In the genomic region with DNA sequence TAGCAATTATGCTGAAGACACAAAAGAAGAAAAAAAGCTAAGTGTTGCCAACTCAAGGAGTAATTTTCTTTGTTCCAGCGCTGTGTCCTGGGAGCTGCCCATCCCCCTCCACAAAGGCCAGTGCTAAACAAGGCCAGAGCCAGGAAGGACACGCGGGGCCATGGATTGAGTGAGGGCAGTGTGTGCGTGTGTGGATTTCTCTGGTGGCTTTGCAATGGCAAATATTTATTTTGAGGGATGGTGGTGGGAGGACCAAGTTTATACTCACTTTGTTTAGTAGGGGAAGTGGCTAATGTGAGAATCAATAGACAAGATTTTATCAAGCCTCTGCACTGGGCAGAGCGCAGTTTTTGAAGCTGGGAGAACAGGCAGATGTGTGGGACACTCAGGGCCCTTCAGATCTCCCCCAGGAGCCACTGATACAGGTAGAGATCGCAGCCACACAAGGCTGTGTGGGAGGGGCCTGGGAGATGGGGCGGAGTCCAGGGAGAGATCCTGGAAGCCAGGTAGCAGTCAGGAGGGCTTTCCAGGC, we compare ENCODE assay signal across 11 cellular contexts. TPM values are rescaled to one million over a fixed set of nuclear protein-coding genes. Genes with fewer than 3 reads are reported as not detected.
DNase-seq lines count a peak whose midpoint lies in the region; ATAC-seq, FAIRE-seq and TF ChIP-seq lines count a peak whose summit lies in the region.
"Had no signal": no experiment of that assay in that cellular context is flagged by ENCODE, and none has a peak within 500 bp of the region (broad histone marks: within the 10 kb centered on the region; RNA-seq: fewer than 3 reads in every experiment).

No MANE protein-coding gene starts in this region.

- peak overlapping the region; percentile 82 for H3K27ac Mint-ChIP-seq in MCF 10A (ENCODE audit: low read depth, unreplicated experiment)
- no peak overlapping the region for H3K27ac Mint-ChIP-seq in immature natural killer cell

- H3K4me3 Mint-ChIP-seq in MCF 10A (ENCODE audit: unreplicated experiment) (no peak overlapping the region), immature natural killer cell (no peak overlapping the region)

- intact Hi-C loops in MCF 10A (cut with micrococcal nuclease) (no loop called here), mammary epithelial cell (cut with micrococcal nuclease) (no loop called here)

- H3K79me1 ChIP-seq in H1 (ENCODE audit: low read depth, low read length) (peaks cover 19% of the 10 kb centered on the region), mesendoderm (ENCODE audit: low read length) (peaks cover 17% of the 10 kb centered on the region)

- no peaks in the 10 kb centered on the region for H3K23me2 ChIP-seq in H1 (ENCODE audit: low read depth, low read length)

- POLR2A ChIA-PET in MCF 10A (lab: Yijun Ruan, JAX) (no interaction called here), H1 (lab: Charles Lee; ENCODE audit: partially characterized antibody) (interaction anchor here (1.1 to 1.8 kb wide), 2 partner anchors 22 to 44 kb away, joined by 3 to 5 read pairs; no protein-coding TSS in a partner anchor)

- in situ Hi-C loops in mammary epithelial cell (cut with MboI; ENCODE audit: low sequenced_read_pairs in 2 of 2): no loop called here

- H3K9ac ChIP-seq in mammary epithelial cell (ENCODE audit: insufficient read depth, low read length) (no peak overlapping the region), H1 (replicated peaks in 1 of 4; ENCODE audit: extremely low read depth in 1 of 4, low read depth in 3 of 4, low read length in 3 of 4) (peak overlapping the region in 1 of 4 experiments; percentile 4; a peak in 1 of 7 replicates), mesendoderm (ENCODE audit: low read length) (peak overlapping the region; percentile 45)

- TF ChIP-seq RAD21 in H1 (IDR thresholded peaks at IDR 0.05 in 1 of 2, conservative IDR thresholded peaks at IDR 0.05 in 1 of 2; ENCODE audit: low read depth in 2 of 2, low read length in 2 of 2): no peak

- H4K8ac ChIP-seq in H1 (ENCODE audit: extremely low read depth, insufficient read depth, low read length) (0 out of 2 replicates have a peak overlapping the region, but pooled peaks have one; percentile 16), mesendoderm (ENCODE audit: low read depth, low read length) (no peak overlapping the region)

- H2BK5ac ChIP-seq in H1 (ENCODE audit: low read depth, low read length) (peak overlapping the region; percentile 88), mesendoderm (ENCODE audit: low read length) (no peak overlapping the region)

- no peak for TF ChIP-seq POLR2A in H1 (IDR thresholded peaks at IDR 0.05; ENCODE audit: control extremely low read depth in 1 of 2, low read depth in 2 of 2, low read length in 2 of 2)
- no peak for TF ChIP-seq POLR2A in upper lobe of left lung (IDR thresholded peaks at IDR 0.05)

- peaks cover 3% of the 10 kb centered on the region for H4K20me1 ChIP-seq in mammary epithelial cell (ENCODE audit: insufficient read depth, low read length)
- H4K20me1 ChIP-seq in H1 (replicated peaks in 1 of 2; ENCODE audit: control insufficient read depth in 1 of 2, insufficient read depth in 2 of 2, low read length in 2 of 2): peaks cover 8 to 19% of the 10 kb centered on the region in 2 experiments

- H2BK15ac ChIP-seq in H1 (ENCODE audit: low read length): peak overlapping the region; percentile 61; the same call in 1 of the 2 replicates
- H2BK15ac ChIP-seq in mesendoderm (replicated peaks; ENCODE audit: low read depth): no peak overlapping the region

- H3K18ac ChIP-seq in H1 (ENCODE audit: extremely low read depth, low read length) (no peak overlapping the region; the same call in 1 of the 2 replicates), mesendoderm (ENCODE audit: low read length) (no peak overlapping the region)

- H3K27ac ChIP-seq in mammary epithelial cell (ENCODE audit: insufficient read depth, low read depth, low read length) (no peak overlapping the region), H1 (ENCODE audit: low read depth, low read length) (peak overlapping the region; percentile 22), mesendoderm (ENCODE audit: low read depth, low read length) (no peak overlapping the region), upper lobe of left lung (peak overlapping the region; percentile 52 to 67 (median 58))

- CTCF ChIA-PET in MCF 10A (lab: Yijun Ruan, JAX): no interaction called here
- CTCF ChIA-PET in mammary epithelial cell (lab: Charles Lee; ENCODE audit: low non-redundant PET): no interaction called here
- CTCF ChIA-PET in H1 (lab: Charles Lee; ENCODE audit: partially characterized antibody): interaction anchor here (0.6 to 10.6 kb wide), 6 partner anchors 10 to 177 kb away, joined by 3 to 83 read pairs (median 4); no protein-coding TSS in a partner anchor

- no peaks in the 10 kb centered on the region for H3K36me3 ChIP-seq in mammary epithelial cell (ENCODE audit: insufficient read depth, low read length)
- no peaks in the 10 kb centered on the region for H3K36me3 ChIP-seq in H1 (ENCODE audit: control insufficient read depth in 2 of 4, insufficient read depth in 4 of 4, low read length in 3 of 4)
- H3K36me3 ChIP-seq in mesendoderm (ENCODE audit: control insufficient read depth, insufficient read depth, low read length): no peaks in the 10 kb centered on the region
- no peaks in the 10 kb centered on the region for H3K36me3 ChIP-seq in upper lobe of left lung
- H3K36me3 ChIP-seq: BE2C, sigmoid colon had no signal

- H3K27me3 Mint-ChIP-seq in MCF 10A (ENCODE audit: insufficient read depth, unreplicated experiment): no peaks in the 10 kb centered on the region
- H3K27me3 Mint-ChIP-seq in immature natural killer cell (ENCODE audit: low read depth in 3 of 3): peaks cover 7 to 18% (median 16%) of the 10 kb centered on the region in 3 donors

- H2BK120ac ChIP-seq in H1 (replicated peaks; ENCODE audit: low read depth, low read length): no peak overlapping the region
- H2BK120ac ChIP-seq in mesendoderm (ENCODE audit: low read depth, low read length): no peak overlapping the region

- no peaks in the 10 kb centered on the region for H3K9me3 ChIP-seq in mammary epithelial cell (replicated peaks; ENCODE audit: insufficient read depth, low read length)
- no peaks in the 10 kb centered on the region for H3K9me3 ChIP-seq in H1 (ENCODE audit: insufficient read depth in 2 of 2, low read depth in 1 of 2, low read length in 1 of 2)
- no peaks in the 10 kb centered on the region for H3K9me3 ChIP-seq in upper lobe of left lung
- H3K9me3 ChIP-seq: BE2C, sigmoid colon had no signal

- H3K36me3 Mint-ChIP-seq in MCF 10A (ENCODE audit: insufficient read depth, unreplicated experiment) (no peaks in the 10 kb centered on the region), immature natural killer cell (no peaks in the 10 kb centered on the region)

- H3K23ac ChIP-seq in H1 (ENCODE audit: insufficient read length) (no peak overlapping the region), mesendoderm (ENCODE audit: low read length) (peak overlapping the region; percentile 3)

- peaks cover 17% of the 10 kb centered on the region for H3K4me1 ChIP-seq in mammary epithelial cell (ENCODE audit: insufficient read depth, low read length)
- peaks cover 18 to 30% (median 25%) of the 10 kb centered on the region in 4 experiments for H3K4me1 ChIP-seq in H1 (replicated peaks in 1 of 4; ENCODE audit: control insufficient read depth in 3 of 4, insufficient read depth in 4 of 4, low read length in 3 of 4)
- H3K4me1 ChIP-seq in mesendoderm (ENCODE audit: control insufficient read depth, low read depth, low read length): peaks cover 10% of the 10 kb centered on the region
- H3K4me1 ChIP-seq in upper lobe of left lung: peaks cover 46 to 74% (median 57%) of the 10 kb centered on the region in 4 donors

- FAIRE-seq in H1 (lab: Jason Lieb, UNC): no peak

- TF ChIP-seq EP300 in H1 (IDR thresholded peaks at IDR 0.05; ENCODE audit: borderline replicate concordance in 1 of 2, low read depth in 2 of 2, low read length in 2 of 2) (no peak), upper lobe of left lung (IDR thresholded peaks at IDR 0.05) (peak in 1 of 4 donors; percentile 53)

- H3K4ac ChIP-seq in H1 (replicated peaks; ENCODE audit: insufficient read length, low read depth, low read length): no peak overlapping the region
- H3K4ac ChIP-seq in mesendoderm (ENCODE audit: low read depth, low read length): no peak overlapping the region

- no peak overlapping the region for H2BK12ac ChIP-seq in H1 (ENCODE audit: low read depth, low read length)

- WGBS in mammary epithelial cell (ENCODE audit: low coverage, missing lambda C conversion rate): 98% methylated on average over 6 of the region's 7 CpGs
- 56% methylated on average over 7 of the region's 7 CpGs; no CpG with 5 or more reads in 1 of the 2 experiments for WGBS in H1 (ENCODE audit: extremely low coverage in 1 of 2, insufficient coverage in 1 of 2, insufficient read length in 1 of 2, insufficient replicate concordance in 2 of 2, low coverage in 1 of 2, low lambda C conversion rate in 2 of 2, missing lambda C conversion rate in 1 of 2), 2 experiments
- no CpG with 5 or more reads among the region's 7 CpGs for WGBS in mesendoderm (ENCODE audit: extremely low coverage, insufficient coverage, low lambda C conversion rate)
- 44 to 56% methylated on average over 7 of the region's 7 CpGs for WGBS in upper lobe of left lung, 2 donors

- peak overlapping the region; percentile 80; the same call in 1 of the 2 replicates for H2AK5ac ChIP-seq in H1 (ENCODE audit: low read depth, low read length)
- peak overlapping the region; percentile 69 for H2AK5ac ChIP-seq in mesendoderm (ENCODE audit: low read length)

- no peak overlapping the region for H4K91ac ChIP-seq in H1 (replicated peaks; ENCODE audit: insufficient read length, low read length)

- no peak overlapping the region for H3K4me2 ChIP-seq in mammary epithelial cell (ENCODE audit: insufficient read depth, low read depth, low read length)
- H3K4me2 ChIP-seq in H1 (ENCODE audit: insufficient read depth in 1 of 2, low read depth in 2 of 2, low read length in 2 of 2): peak overlapping the region; percentile 25 to 51; a peak in 2 of 4 replicates
- H3K4me2 ChIP-seq in mesendoderm (ENCODE audit: low read length): no peak overlapping the region

- DNase-seq in MCF 10A (ENCODE audit: unreplicated experiment): no peak
- DNase-seq in mammary epithelial cell: no peak
- DNase-seq in H1 (ENCODE audit: low read depth in 1 of 2, low spot score in 2 of 2): peak in 1 of 2 experiments; percentile 74
- no peak for DNase-seq in mesendoderm
- no peak for DNase-seq in upper lobe of left lung
- DNase-seq in immature natural killer cell: no peak
- DNase-seq in NK-92 (lab: John Stamatoyannopoulos, UW; ENCODE audit: unreplicated experiment): no peak
- DNase-seq in AG20443 (ENCODE audit: low spot score): no peak
- DNase-seq: BE2C, OCI-M1, sigmoid colon had no signal

- no peak overlapping the region for H3K56ac ChIP-seq in H1 (replicated peaks; ENCODE audit: insufficient read length, low read depth, low read length)
- H3K56ac ChIP-seq in mesendoderm (ENCODE audit: low read length): peak overlapping the region; percentile 60

- dilution Hi-C loops in mammary epithelial cell (cut with HindIII; ENCODE audit: low sequenced_read_pairs): no loop called here

- peak in 1 of 2 donors; percentile 15 for ATAC-seq in upper lobe of left lung (ENCODE audit: low FRiP score in 2 of 2)

- no peak overlapping the region for H2BK20ac ChIP-seq in H1 (ENCODE audit: low read length)

- peak overlapping the region; percentile 36 for H4K5ac ChIP-seq in H1 (ENCODE audit: insufficient read length, low read depth, low read length)
- H4K5ac ChIP-seq in mesendoderm (ENCODE audit: low read length): no peak overlapping the region

- H3K79me2 ChIP-seq in mammary epithelial cell (ENCODE audit: insufficient read depth, low read length) (peaks cover 96% of the 10 kb centered on the region), H1 (ENCODE audit: control insufficient read depth in 1 of 2, insufficient read depth in 2 of 2, low read length in 2 of 2) (peaks cover 13 to 97% of the 10 kb centered on the region in 2 experiments), mesendoderm (ENCODE audit: control insufficient read depth, insufficient read depth, low read length) (peaks cover 58% of the 10 kb centered on the region)

- H3K4me3 ChIP-seq in mammary epithelial cell (replicated peaks in 1 of 3; ENCODE audit: insufficient read depth in 1 of 3, low read depth in 2 of 3, low read length in 3 of 3) (no peak overlapping the region), H1 (ENCODE audit: extremely low read depth in 1 of 4, insufficient read depth in 2 of 4, low read depth in 3 of 4, low read length in 4 of 4) (peak overlapping the region in 2 of 4 experiments; percentile 1 to 14; a peak in 3 of 8 replicates), mesendoderm (ENCODE audit: low read length) (no peak overlapping the region), upper lobe of left lung (peak overlapping the region in 1 of 4 donors; percentile 3)
- H3K4me3 ChIP-seq: sigmoid colon had no signal

- H3K14ac ChIP-seq in H1 (ENCODE audit: insufficient read length): no peak overlapping the region

- peaks cover 30% of the 10 kb centered on the region for H3K4me1 Mint-ChIP-seq in MCF 10A (ENCODE audit: insufficient read depth, unreplicated experiment)
- peaks cover 3 to 11% of the 10 kb centered on the region in 2 donors for H3K4me1 Mint-ChIP-seq in immature natural killer cell

- TF ChIP-seq CTCF in MCF 10A (IDR thresholded peaks at IDR 0.05; ENCODE audit: unreplicated experiment) (no peak), mammary epithelial cell (conservative IDR thresholded peaks at IDR 0.05 in 1 of 2, IDR thresholded peaks at IDR 0.05 in 1 of 2; ENCODE audit: extremely low read depth in 1 of 2, insufficient read depth in 1 of 2, low read depth in 1 of 2, low read length in 2 of 2) (no peak), H1 (IDR thresholded peaks at IDR 0.05; ENCODE audit: control extremely low read depth in 1 of 3, insufficient read depth in 1 of 3, low read depth in 1 of 3, low read length in 3 of 3) (no peak), upper lobe of left lung (IDR thresholded peaks at IDR 0.05) (no peak)

- H2AFZ ChIP-seq in mammary epithelial cell (ENCODE audit: low read depth, low read length) (no peak overlapping the region), H1 (ENCODE audit: low read length) (no peak overlapping the region)

- BruUV-seq in MCF 10A (replicated peaks; lab: Mats Ljungman, UMichigan) (no TSS peak), mammary epithelial cell (replicated peaks; lab: Mats Ljungman, UMichigan) (no TSS peak)

- H3K27me3 ChIP-seq in mammary epithelial cell (ENCODE audit: insufficient read depth, low read length): no peaks in the 10 kb centered on the region
- no peaks in the 10 kb centered on the region for H3K27me3 ChIP-seq in H1 (replicated peaks in 1 of 4; ENCODE audit: control insufficient read depth in 3 of 4, extremely low read depth in 1 of 4, insufficient read depth in 3 of 4, low read length in 3 of 4)
- no peaks in the 10 kb centered on the region for H3K27me3 ChIP-seq in mesendoderm (ENCODE audit: insufficient read depth, low read length, poor library complexity)
- no peaks in the 10 kb centered on the region for H3K27me3 ChIP-seq in upper lobe of left lung
- H3K27me3 ChIP-seq: BE2C, sigmoid colon had no signal

- H3K9me3 Mint-ChIP-seq in MCF 10A (ENCODE audit: unreplicated experiment): no peaks in the 10 kb centered on the region
- H3K9me3 Mint-ChIP-seq in immature natural killer cell: no peaks in the 10 kb centered on the region

RNA-seq across cellular contexts. Expression of gene AGAP1, which starts 11.4 kb away (rescaled TPM):
- total RNA-seq in MCF 10A (2022) (41.3 and 42.4 TPM in 2 replicates), mammary epithelial cell (10 to 100 TPM; 11.2 to 28.9 TPM), upper lobe of left lung (10 to 100 TPM; 25.5 to 45.1 (median 30.7) TPM)
- polyA plus RNA-seq in mammary epithelial cell (21.7 TPM), H1 (2011; rRNA removed) (18.1 and 19.4 TPM in 2 replicates), immature natural killer cell (1 to 10 TPM in 1 of 3 donors, under 1 TPM in 2; 0.18 to 2.3 (median 0.21) TPM)
- polyA minus RNA-seq in mammary epithelial cell: 58.1 TPM
- total RNA-seq in H1 (2021; fragmentation: NEBNext Ultra II Directional; extraction: Animal tissue kit (Norgen Biotek cat#: 25700)): 39.4 and 40.5 TPM in 2 replicates
- polyA plus RNA-seq in H1 (2011; cell fraction: cytosol; rRNA removed): 16.7 TPM
- polyA plus RNA-seq in H1 (2011; cell fraction: nucleus; rRNA removed): 35.0 TPM
- 14.0 to 20.9 TPM (median 18.1 TPM) in 4 replicates for polyA plus RNA-seq in H1 (2012, experiment 1 of 2)
- polyA plus RNA-seq in H1 (2012, experiment 2 of 2): 7.8 TPM
- polyA plus RNA-seq in H1 (2013, experiment 1 of 2): 15.0 TPM
- 14.7 TPM for polyA plus RNA-seq in H1 (2013, experiment 2 of 2)
- 84.6 and 95.9 TPM in 2 replicates for polyA minus RNA-seq in H1 (2011; rRNA and poly(A)+ RNA removed)
- polyA minus RNA-seq in H1 (2011; cell fraction: cytosol; rRNA and poly(A)+ RNA removed): 24.8 TPM
- polyA minus RNA-seq in H1 (2011; cell fraction: nucleus; rRNA and poly(A)+ RNA removed): 90.8 TPM
- polyA plus RNA-seq in mesendoderm (2013, experiment 1 of 2): 17.4 TPM
- polyA plus RNA-seq in mesendoderm (2013, experiment 2 of 2): 16.8 TPM

Comparison
In these comparisons a context has a peak if more than half of its experiments do, and no peak if none do; other contexts are left out.
1. H3K27ac ChIP-seq: peak in H1 (single experiment) and upper lobe of left lung (4 of 4); none in mammary epithelial cell (single experiment) and mesendoderm (single experiment).
2. H3K4me2 ChIP-seq: peak in H1 (2 of 2); none in mammary epithelial cell (single experiment) and mesendoderm (single experiment).